Comparison of ENCODE assay signal across 8 cellular contexts in genomic region chr11:64229959-64230208, GRCh38. TPM values are rescaled to one million over a fixed set of nuclear protein-coding genes. Genes with fewer than 3 reads are reported as not detected.
A peak's percentile ranks its signal among the peaks of the same experiment; 100 is the strongest.
DNase-seq lines count a peak whose midpoint lies in the region; ATAC-seq, FAIRE-seq and TF ChIP-seq lines count a peak whose summit lies in the region.

No MANE protein-coding gene starts in this region.

- no peak for TF ChIP-seq RAD21 in SK-N-SH (IDR thresholded peaks at IDR 0.05; ENCODE audit: low read length)

- POLR2A ChIA-PET in SK-N-SH (lab: Yijun Ruan, JAX): interaction anchor here (0.8 to 1.2 kb wide), 2 partner anchors 10 to 11 kb away, joined by 3 read pairs; partner anchors contain the start of gene FKBP2

- CTCF ChIA-PET in SK-N-SH (lab: Yijun Ruan, JAX): interaction anchor here (1.5 to 2.3 kb wide), 2 partner anchors 16 to 75 kb away, joined by 5 read pairs; partner anchors contain the start of gene ESRRA

- H3K27me3 ChIP-seq in SK-N-SH (ENCODE audit: insufficient read depth) (no peaks in the 10 kb centered on the region), adrenal gland (no peaks in the 10 kb centered on the region), kidney epithelial cell (ENCODE audit: control insufficient read depth, insufficient read depth, low read length) (no peaks in the 10 kb centered on the region), foreskin keratinocyte (no peaks in the 10 kb centered on the region)

- H3K4me3 ChIP-seq in SK-N-SH (ENCODE audit: low read depth in 2 of 2, low read length in 1 of 2) (peak overlapping the region; percentile 73 to 75), adrenal gland (peak overlapping the region in 2 of 4 donors; percentile 70 to 81), kidney epithelial cell (ENCODE audit: low read depth, low read length) (peak overlapping the region; percentile 55)

- DNase-seq in SK-N-SH: no peak
- peak in 1 of 7 donors; percentile 56 for DNase-seq in adrenal gland
- DNase-seq in kidney epithelial cell (ENCODE audit: low read depth): no peak
- DNase-seq in substantia nigra (lab: John Stamatoyannopoulos, UW): no peak
- no peak for DNase-seq in H54 (ENCODE audit: insufficient read length, low spot score)
- DNase-seq in foreskin keratinocyte: no peak
- DNase-seq in NCI-H1105 treated with DMSO at 0.1 percent for 48 hours (lab: John Stamatoyannopoulos, UW): no peak

- no peaks in the 10 kb centered on the region for H4K20me1 ChIP-seq in SK-N-SH (ENCODE audit: insufficient read depth)

- no peak for TF ChIP-seq EP300 in SK-N-SH (IDR thresholded peaks at IDR 0.05; ENCODE audit: borderline replicate concordance in 1 of 2, low read depth in 1 of 2, low read length in 1 of 2)

- ATAC-seq in SK-N-SH treated with all-trans-retinoic acid at 6 μM for 48 hours (no peak), foreskin keratinocyte (no peak)

- H3K9me3 ChIP-seq in SK-N-SH (no peaks in the 10 kb centered on the region), adrenal gland (replicated peaks in 1 of 3) (no peaks in the 10 kb centered on the region)

- no peaks in the 10 kb centered on the region for H3K9me2 ChIP-seq in SK-N-SH

- no peak overlapping the region for H3K9ac ChIP-seq in SK-N-SH

- no peak for FAIRE-seq in H54 (lab: Jason Lieb, UNC)

- WGBS in SK-N-SH (ENCODE audit: low lambda C conversion rate): 66% methylated on average over 6 of the region's 7 CpGs
- WGBS in adrenal gland, 4 donors: 17 to 25% (median 23%) methylated on average over 7 of the region's 7 CpGs

- intact Hi-C loops in adrenal gland (cut with DNase I): no loop called here

- H3K4me2 ChIP-seq in SK-N-SH: peak overlapping the region; percentile 90

- H3F3A ChIP-seq in SK-N-SH (replicated peaks; ENCODE audit: insufficient read depth): peaks cover 20% of the 10 kb centered on the region

- TF ChIP-seq POLR2A in adrenal gland (IDR thresholded peaks at IDR 0.05) (no peak), H54 (IDR thresholded peaks at IDR 0.05; ENCODE audit: low read depth, low read length) (no peak)

- H3K4me1 ChIP-seq in SK-N-SH (ENCODE audit: control insufficient read depth in 1 of 2, insufficient read depth in 2 of 2, low read depth in 1 of 2, low read length in 1 of 2) (peaks cover 15 to 53% of the 10 kb centered on the region in 2 experiments; a peak in 2 of 4 replicates), adrenal gland (replicated peaks in 1 of 2) (peaks cover 16 to 52% of the 10 kb centered on the region in 2 donors), foreskin keratinocyte (peaks cover 6% of the 10 kb centered on the region)

- H3K36me3 ChIP-seq in SK-N-SH (replicated peaks in 1 of 2; ENCODE audit: control insufficient read depth in 1 of 2, insufficient read depth in 2 of 2, low read length in 1 of 2): peaks cover 0 to 4% of the 10 kb centered on the region in 2 experiments
- no peaks in the 10 kb centered on the region for H3K36me3 ChIP-seq in adrenal gland (replicated peaks in 1 of 2)
- H3K36me3 ChIP-seq in kidney epithelial cell (ENCODE audit: control insufficient read depth, insufficient read depth, low read length): no peaks in the 10 kb centered on the region

- peak overlapping the region; percentile 54 to 60; a peak in 3 of 4 replicates for H3K27ac ChIP-seq in SK-N-SH (ENCODE audit: low read depth in 2 of 2, low read length in 1 of 2)
- H3K27ac ChIP-seq in adrenal gland: peak overlapping the region in 4 of 5 donors; percentile 79 to 96 (median 92)
- peak overlapping the region; percentile 83 for H3K27ac ChIP-seq in substantia nigra (ENCODE audit: low read depth, low read length, poor library complexity, severe bottlenecking)
- H3K27ac ChIP-seq in foreskin keratinocyte: no peak overlapping the region

- no peak for TF ChIP-seq CTCF in SK-N-SH (IDR thresholded peaks at IDR 0.05)
- no peak for TF ChIP-seq CTCF in adrenal gland (IDR thresholded peaks at IDR 0.05)
- no peak for TF ChIP-seq CTCF in kidney epithelial cell (IDR thresholded peaks at IDR 0.05; ENCODE audit: insufficient read depth, low read length, poor library complexity, severe bottlenecking)
- TF ChIP-seq CTCF in foreskin keratinocyte (conservative IDR thresholded peaks at IDR 0.05): no peak

- H3K79me2 ChIP-seq in SK-N-SH (ENCODE audit: insufficient read depth): peaks cover 50% of the 10 kb centered on the region

- H2AFZ ChIP-seq in SK-N-SH (ENCODE audit: low read depth): no peak overlapping the region

TF ChIP-seq in SK-N-SH, 30 proteins besides CTCF, POLR2A, EP300 and RAD21:
- TF ChIP-seq GATA2 (CRISPR knock-in tag; IDR thresholded peaks at IDR 0.05) (no peak), ELF1 (IDR thresholded peaks at IDR 0.05) (no peak), EZH2phosphoT487 (IDR thresholded peaks at IDR 0.05; ENCODE audit: borderline replicate concordance, low read depth) (no peak), FOXJ3 (CRISPR knock-in tag; IDR thresholded peaks at IDR 0.05) (no peak), RFX5 (IDR thresholded peaks at IDR 0.05; ENCODE audit: low read length) (no peak), TEAD4 (IDR thresholded peaks at IDR 0.05; ENCODE audit: borderline replicate concordance, insufficient read depth) (no peak), JUND (IDR thresholded peaks at IDR 0.05) (0 out of 2 replicates have a peak, but pooled peaks have one; percentile 3), NRF1 (IDR thresholded peaks at IDR 0.05; ENCODE audit: low read depth, low read length) (no peak)

TF ChIP-seq in SK-N-SH treated with all-trans-retinoic acid at 6 μM for 48 hours, 23 proteins besides CTCF, POLR2A, EP300 and RAD21 (continues in another document):
- TF ChIP-seq BACH2 (CRISPR knock-in tag; IDR thresholded peaks at IDR 0.05; ENCODE audit: borderline replicate concordance): no peak
- TF ChIP-seq ZFP30 (CRISPR knock-in tag; IDR thresholded peaks at IDR 0.05): no peak
- no peak for TF ChIP-seq ZNF8 (CRISPR knock-in tag; IDR thresholded peaks at IDR 0.05)
- no peak for TF ChIP-seq ZNF70 (CRISPR knock-in tag; IDR thresholded peaks at IDR 0.05)
- TF ChIP-seq ARNTL (CRISPR knock-in tag; IDR thresholded peaks at IDR 0.05; ENCODE audit: borderline replicate concordance, low read depth): no peak
- TF ChIP-seq OSR1 (CRISPR knock-in tag; IDR thresholded peaks at IDR 0.05): no peak
- TF ChIP-seq ZFP3 (CRISPR knock-in tag; IDR thresholded peaks at IDR 0.05): no peak
- TF ChIP-seq PPARA (CRISPR knock-in tag; IDR thresholded peaks at IDR 0.05; ENCODE audit: borderline replicate concordance): no peak
- TF ChIP-seq TCF4 (CRISPR knock-in tag; IDR thresholded peaks at IDR 0.05; ENCODE audit: borderline replicate concordance): no peak

RNA-seq across cellular contexts. Expression of gene DNAJC4, which starts 0.5 kb away (rescaled TPM):
- polyA plus RNA-seq in SK-N-SH (2012; rRNA removed) (46.9 and 52.1 TPM in 2 replicates), adrenal gland (100 to 1,000 TPM in 2 of 3 donors, 10 to 100 TPM in 1; 59.4 to 220 (median 192) TPM), foreskin keratinocyte (23.0 and 25.9 TPM in 2 replicates)
- polyA plus RNA-seq in SK-N-SH (2012; cell fraction: cytosol; rRNA removed): 18.5 and 31.6 TPM in 2 replicates
- polyA plus RNA-seq in SK-N-SH (2012; cell fraction: nucleus; rRNA removed): 68.2 and 78.5 TPM in 2 replicates
- total RNA-seq in adrenal gland (100 to 1,000 TPM in 1 of 8 donors, 10 to 100 TPM in 7; 21.7 to 112 (median 59.3) TPM), kidney epithelial cell (14.8 and 21.7 TPM in 2 replicates), foreskin keratinocyte (12.7 and 14.1 TPM in 2 replicates)

RNA-seq across cellular contexts. Expression of gene NUDT22, which starts 3.8 kb away (rescaled TPM):
- polyA plus RNA-seq in SK-N-SH (2012; rRNA removed): 72.7 and 74.0 TPM in 2 replicates
- 31.3 and 42.6 TPM in 2 replicates for polyA plus RNA-seq in SK-N-SH (2012; cell fraction: cytosol; rRNA removed)
- polyA plus RNA-seq in SK-N-SH (2012; cell fraction: nucleus; rRNA removed): 150 and 256 TPM in 2 replicates
- total RNA-seq in adrenal gland: 100 to 1,000 TPM in 2 of 8 donors, 10 to 100 TPM in 6; 67.2 to 126 (median 80.8) TPM
- 100 to 1,000 TPM in 2 of 3 donors, 10 to 100 TPM in 1; 19.5 to 190 (median 101) TPM for polyA plus RNA-seq in adrenal gland
- 50.7 and 61.1 TPM in 2 replicates for total RNA-seq in kidney epithelial cell
- total RNA-seq in foreskin keratinocyte: 53.9 and 58.5 TPM in 2 replicates
- 65.7 and 71.2 TPM in 2 replicates for polyA plus RNA-seq in foreskin keratinocyte

RNA-seq across cellular contexts. Expression of gene TRPT1, which starts 3.9 kb away (rescaled TPM):
- 61.5 and 62.4 TPM in 2 replicates for polyA plus RNA-seq in SK-N-SH (2012; rRNA removed)
- polyA plus RNA-seq in SK-N-SH (2012; cell fraction: cytosol; rRNA removed): 31.0 and 39.9 TPM in 2 replicates
- polyA plus RNA-seq in SK-N-SH (2012; cell fraction: nucleus; rRNA removed): 222 and 331 TPM in 2 replicates
- total RNA-seq in adrenal gland: 10 to 100 TPM; 40.8 to 71.3 (median 55.1) TPM
- 100 to 1,000 TPM in 2 of 3 donors, 10 to 100 TPM in 1; 17.9 to 205 (median 175) TPM for polyA plus RNA-seq in adrenal gland
- 59.8 and 77.1 TPM in 2 replicates for total RNA-seq in kidney epithelial cell
- total RNA-seq in foreskin keratinocyte: 28.6 and 34.3 TPM in 2 replicates
- polyA plus RNA-seq in foreskin keratinocyte: 36.3 and 42.1 TPM in 2 replicates

RNA-seq across cellular contexts. Expression of gene VEGFB, which starts 4.5 kb away (rescaled TPM):
- 16.3 and 29.9 TPM in 2 replicates for polyA plus RNA-seq in SK-N-SH (2012; rRNA removed)
- polyA plus RNA-seq in SK-N-SH (2012; cell fraction: cytosol; rRNA removed): 31.2 and 40.8 TPM in 2 replicates
- polyA plus RNA-seq in SK-N-SH (2012; cell fraction: nucleus; rRNA removed): 39.6 and 40.1 TPM in 2 replicates
- total RNA-seq in adrenal gland: 100 to 1,000 TPM in 5 of 8 donors, 10 to 100 TPM in 3; 53.8 to 156 (median 134) TPM
- polyA plus RNA-seq in adrenal gland: 100 to 1,000 TPM in 2 of 3 donors, 10 to 100 TPM in 1; 64.4 to 185 (median 158) TPM
- 54.7 and 61.4 TPM in 2 replicates for total RNA-seq in kidney epithelial cell
- total RNA-seq in foreskin keratinocyte: 38.3 and 41.3 TPM in 2 replicates
- polyA plus RNA-seq in foreskin keratinocyte: 70.0 and 70.9 TPM in 2 replicates

RNA-seq across cellular contexts. Expression of gene FKBP2, which starts 11.0 kb away (rescaled TPM):
- 84.8 and 127 TPM in 2 replicates for polyA plus RNA-seq in SK-N-SH (2012; rRNA removed)
- polyA plus RNA-seq in SK-N-SH (2012; cell fraction: cytosol; rRNA removed): 87.0 and 100 TPM in 2 replicates
- polyA plus RNA-seq in SK-N-SH (2012; cell fraction: nucleus; rRNA removed): 96.5 and 148 TPM in 2 replicates
- 100 to 1,000 TPM in 2 of 8 donors, 10 to 100 TPM in 6; 76.1 to 185 (median 94.8) TPM for total RNA-seq in adrenal gland
- polyA plus RNA-seq in adrenal gland: 100 to 1,000 TPM; 206 to 812 (median 791) TPM
- 61.1 and 110 TPM in 2 replicates for total RNA-seq in kidney epithelial cell
- 79.5 and 84.0 TPM in 2 replicates for total RNA-seq in foreskin keratinocyte
- polyA plus RNA-seq in foreskin keratinocyte: 145 and 159 TPM in 2 replicates
